ENCODE assay signal across 14 cellular contexts in the genomic region with DNA sequence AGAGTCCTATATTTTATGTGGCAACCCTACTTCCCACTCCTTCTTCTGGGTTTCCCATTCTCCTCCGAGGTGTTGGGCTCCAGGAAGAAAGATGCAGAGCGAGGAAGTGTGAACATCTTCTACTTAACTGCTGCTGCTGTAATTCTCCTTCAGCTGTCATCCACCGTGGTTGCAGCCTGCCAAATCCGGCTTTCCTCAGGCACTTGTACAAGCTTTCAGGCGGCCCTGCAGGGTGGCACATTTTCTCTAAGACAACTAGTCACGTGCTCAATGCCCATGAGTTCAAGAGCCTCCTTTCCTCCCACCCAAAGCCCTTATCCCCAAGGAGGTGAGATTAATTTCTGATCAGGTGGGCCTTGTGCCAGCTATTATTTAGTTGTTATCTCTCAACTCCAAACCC.
"Had no signal": no experiment of that assay in that cellular context is flagged by ENCODE, and none has a peak within 500 bp of the region (broad histone marks: within the 10 kb centered on the region; RNA-seq: fewer than 3 reads in every experiment).

No MANE protein-coding gene starts in this region.

- ATAC-seq: heart right ventricle, left lung, pancreas, right cardiac atrium had no signal

- DNase-seq: activated CD4-positive, alpha-beta memory T cell treated with anti-CD3 and anti-CD28 coated beads, Interleukin-2, amount 10 ng/mL, durations not matched to agents 7 days and 5 days; activated CD4-positive, alpha-beta T cell treated with anti-CD3 and anti-CD28 coated beads for 1 hour; activated naive CD8-positive, alpha-beta T cell treated with anti-CD3 and anti-CD28 coated beads, Interleukin-2, amount 10 ng/mL, durations not matched to agents 7 days and 5 days; activated T-cell treated with anti-CD3 and anti-CD28 coated beads, Interleukin-2, amount 50 U/mL, for 48 hours; effector memory CD4-positive, alpha-beta T cell; heart right ventricle; islet precursor cell; left lung; mesenchymal stem cell; pancreas; right cardiac atrium; small intestine; stomach; uterus had no signal
